In genomic region chr5:79990205-79990597, GRCh38 we compare ENCODE assay signal across 9 cellular contexts. TPM values are rescaled to one million over a fixed set of nuclear protein-coding genes. Genes with fewer than 3 reads are reported as not detected.
DNase-seq lines count a peak whose midpoint lies in the region; ATAC-seq, FAIRE-seq and TF ChIP-seq lines count a peak whose summit lies in the region.
"Had no signal": no experiment of that assay in that cellular context is flagged by ENCODE, and none has a peak within 500 bp of the region (broad histone marks: within the 10 kb centered on the region; RNA-seq: fewer than 3 reads in every experiment).

No MANE protein-coding gene starts in this region.

- POLR2A ChIA-PET in GM12878 (lab: Charles Lee), result interaction anchor here (0.6 kb wide), 1 partner anchor 13 kb away, joined by 3 read pairs; no protein-coding TSS in a partner anchor

- H3K4me1 ChIP-seq in BE2C (no peaks in the 10 kb centered on the region; the same call in 1 of the 2 replicates), GM12878 (ENCODE audit: control insufficient read depth, insufficient read depth, low read length) (peaks cover 4% of the 10 kb centered on the region; the same call in 1 of the 2 replicates), mesodermal cell (ENCODE audit: control insufficient read depth, insufficient read depth, low read length, poor library complexity, severe bottlenecking) (no peaks in the 10 kb centered on the region)

- CTCF ChIA-PET in GM12878 (lab: Yijun Ruan, JAX), result interaction anchor here (0.7 to 1.6 kb wide), 4 partner anchors 9 to 317 kb away, joined by 3 to 5 read pairs (median 3); no protein-coding TSS in a partner anchor

- in situ Hi-C loops in GM12878 (cut with MboI) (no loop called here), KBM-7 (cut with MboI; ENCODE audit: low pct_unique_long_range_greater_than_20kb, low sequenced_read_pairs) (no loop called here)

- no peak for TF ChIP-seq RAD21 in GM12878 (IDR thresholded peaks at IDR 0.05; ENCODE audit: insufficient read depth, low read depth, low read length)

- peak overlapping the region; percentile 88; the same call in 1 of the 2 replicates for H3K9ac ChIP-seq in GM12878 (ENCODE audit: control insufficient read depth, insufficient read depth, low read length)

- H3K9me3 ChIP-seq in BE2C (no peaks in the 10 kb centered on the region), GM12878 (replicated peaks; ENCODE audit: control insufficient read depth, insufficient read depth, low read length) (no peaks in the 10 kb centered on the region), mesodermal cell (ENCODE audit: control insufficient read depth, low read length) (no peaks in the 10 kb centered on the region)

- FAIRE-seq in GM19239 (lab: Jason Lieb, UNC), result peak; percentile 80
- FAIRE-seq in GM12878 (lab: Jason Lieb, UNC), result peak; percentile 90

- peak overlapping the region; percentile 55 for H3K4me2 ChIP-seq in GM12878 (ENCODE audit: control insufficient read depth, insufficient read depth)

- no peak for TF ChIP-seq CTCF in BE2C (IDR thresholded peaks at IDR 0.05; ENCODE audit: low read depth, low read length)
- TF ChIP-seq CTCF in GM12878 (IDR thresholded peaks at IDR 0.05 in 2 of 3, conservative IDR thresholded peaks at IDR 0.05 in 1 of 3; ENCODE audit: control insufficient read depth in 2 of 3, extremely low read depth in 1 of 3, insufficient read depth in 1 of 3, low read depth in 3 of 3, low read length in 3 of 3), result no peak

- SMC1A ChIA-PET in GM12878 (lab: Charles Lee; ENCODE audit: uncharacterized antibody, unreplicated experiment), result interaction anchor here (0.5 to 1.7 kb wide), 3 partner anchors 8 to 633 kb away, joined by 3 to 4 read pairs (median 3); no protein-coding TSS in a partner anchor

- ATAC-seq in HG03342 (IDR thresholded peaks at IDR 0.05; ENCODE audit: unreplicated experiment) (peak; percentile 38), GM12878 (peak; percentile 70)

- RAD21 ChIA-PET in GM12878 (lab: Charles Lee; ENCODE audit: unreplicated experiment), result interaction anchor here (0.8 to 1.7 kb wide), 5 partner anchors 10 to 120 kb away, joined by 3 to 9 read pairs (median 4); no protein-coding TSS in a partner anchor

- no peaks in the 10 kb centered on the region for H4K20me1 ChIP-seq in GM12878 (ENCODE audit: control insufficient read depth, insufficient read depth)

- DNase-seq in BE2C (no peak), GM19239 (ENCODE audit: insufficient read length, low spot score) (no peak), GM12878 (ENCODE audit: low read depth, low spot score) (peak; percentile 40), NCI-H1092 (lab: John Stamatoyannopoulos, UW) (no peak), NCI-H345 (lab: John Stamatoyannopoulos, UW) (no peak), KBM-7 (no peak)

- no peak for TF ChIP-seq POLR2A in GM12878 (IDR thresholded peaks at IDR 0.05; ENCODE audit: low read depth, low read length)

- peaks cover 4% of the 10 kb centered on the region for H3K79me2 ChIP-seq in GM12878 (ENCODE audit: control insufficient read depth, insufficient read depth, low read length)

- 2% methylated on average over 6 of the region's 6 CpGs for WGBS in GM12878 (ENCODE audit: insufficient coverage, insufficient replicate concordance, low lambda C conversion rate, missing lambda C conversion rate)
- WGBS in mesodermal cell (ENCODE audit: insufficient coverage in 2 of 2), 2 experiments, result 58 to 75% methylated on average over 3 to 4 of the region's 6 CpGs

- H3K27me3 ChIP-seq in BE2C (no peaks in the 10 kb centered on the region), GM12878 (replicated peaks in 1 of 2; ENCODE audit: control insufficient read depth in 2 of 2, insufficient read depth in 2 of 2, low read length in 1 of 2) (no peaks in the 10 kb centered on the region)

- H3K36me3 ChIP-seq in BE2C, result peaks cover 17% of the 10 kb centered on the region
- peaks cover 0 to 9% of the 10 kb centered on the region in 2 experiments; a peak in 1 of 4 replicates for H3K36me3 ChIP-seq in GM12878 (ENCODE audit: control insufficient read depth in 2 of 2, insufficient read depth in 2 of 2, low read length in 1 of 2)
- peaks cover 31% of the 10 kb centered on the region for H3K36me3 ChIP-seq in mesodermal cell (ENCODE audit: control insufficient read depth, insufficient read depth, low read length)

- TSS peak; percentile 74 for BruUV-seq in GM12878 (replicated peaks; lab: Mats Ljungman, UMichigan)

- H3K27ac ChIP-seq in GM12878 (ENCODE audit: control insufficient read depth, insufficient read depth), result peak overlapping the region; percentile 86
- peak overlapping the region; percentile 24 for H3K27ac ChIP-seq in mesodermal cell (ENCODE audit: low read depth, low read length, severe bottlenecking)
- H3K27ac ChIP-seq: HL-60 had no signal

- intact Hi-C loops in GM12878 (cut with micrococcal nuclease; ENCODE audit: unreplicated experiment), result loop anchor here (2.0 kb wide), 1 partner anchor 93 kb away; no protein-coding TSS in a partner anchor

- peak overlapping the region; percentile 87 for H2AFZ ChIP-seq in GM12878 (ENCODE audit: control insufficient read depth, low read depth, low read length)

- peak overlapping the region; percentile 93 for H3K4me3 ChIP-seq in BE2C (ENCODE audit: low read depth, low read length)
- peak overlapping the region; percentile 86 for H3K4me3 ChIP-seq in GM12878
- H3K4me3 ChIP-seq in mesodermal cell (ENCODE audit: extremely low read depth, insufficient read depth, low read length, poor library complexity, severe bottlenecking), result peak overlapping the region; percentile 91

- no peak for TF ChIP-seq EP300 in GM12878 (IDR thresholded peaks at IDR 0.05; ENCODE audit: borderline replicate concordance in 1 of 2, control insufficient read depth in 1 of 2, low read depth in 2 of 2, low read length in 2 of 2)

TF ChIP-seq in GM12878, 131 proteins besides CTCF, POLR2A, EP300 and RAD21 (continues in another document):
- TF ChIP-seq RBBP5 (conservative IDR thresholded peaks at IDR 0.05) (no peak), BCL11A (IDR thresholded peaks at IDR 0.05; ENCODE audit: low read depth, low read length) (0 out of 2 replicates have a peak, but pooled peaks have one; percentile 33), CREM (IDR thresholded peaks at IDR 0.05; ENCODE audit: low read depth) (0 out of 2 replicates have a peak, but pooled peaks have one; percentile 35), ZNF217 (IDR thresholded peaks at IDR 0.05) (0 out of 2 replicates have a peak, but pooled peaks have one; percentile 14), POU2F2 (IDR thresholded peaks at IDR 0.05; ENCODE audit: borderline replicate concordance, low read depth, low read length) (no peak), STAT3 (IDR thresholded peaks at IDR 0.05; ENCODE audit: low read depth, low read length) (no peak), JUNB (IDR thresholded peaks at IDR 0.05) (peak; percentile 86), ESRRA (IDR thresholded peaks at IDR 0.05; ENCODE audit: low read length) (no peak)

RNA-seq across cellular contexts. Expression of gene MTX3, which starts 0.9 kb away (rescaled TPM):
- 3.2 TPM for polyA plus RNA-seq in BE2C (2012; ENCODE audit: insufficient read depth, insufficient read length, low read depth)
- total RNA-seq in GM12878 (2013; cell fraction: nucleolus; rRNA removed), result 47.7 and 50.7 TPM in 2 replicates
- total RNA-seq in GM12878 (2014; rRNA removed), result 8.5 and 11.3 TPM in 2 replicates
- 13.4 and 14.2 TPM in 2 replicates for total RNA-seq in GM12878 (2014; rRNA removed; fragmentation: Illumina TruSeq; extraction: Trizol)
- 9.0 and 10.0 TPM in 2 replicates for total RNA-seq in GM12878 (2021)
- polyA plus RNA-seq in GM12878 (2011; ENCODE audit: low read depth), result 4.3 TPM
- 18.9 and 29.2 TPM in 2 replicates for polyA plus RNA-seq in GM12878 (2011; rRNA removed)
- 7.6 and 8.1 TPM in 2 replicates for polyA plus RNA-seq in GM12878 (2011; cell fraction: cytosol; rRNA removed)
- 15.0 and 17.1 TPM in 2 replicates for polyA plus RNA-seq in GM12878 (2011; cell fraction: nucleus; rRNA removed)
- polyA plus RNA-seq in GM12878 (2012), result 5.7 and 6.4 TPM in 2 replicates
- polyA plus RNA-seq in GM12878 (2014; fragmentation: Illumina TruSeq; extraction: Trizol), result 12.8 and 18.2 TPM in 2 replicates
- polyA plus RNA-seq in GM12878 (2014; fragmentation: Nextera tagmentation; extraction: Ambion mirVana), result 1 to 10 TPM; 1.8 to 3.1 TPM
- 8.6 and 10.9 TPM in 2 replicates for polyA plus RNA-seq in GM12878 (2014; rRNA removed)
- polyA plus RNA-seq in GM12878 (2016; fragmentation: Nextera tagmentation; extraction: Ambion mirVana), result 1 to 10 TPM; 5.5 to 6.4 TPM
- polyA minus RNA-seq in GM12878 (2011; rRNA and poly(A)+ RNA removed), result 8.5 and 12.6 TPM in 2 replicates
- 4.0 and 5.1 TPM in 2 replicates for polyA minus RNA-seq in GM12878 (2011; cell fraction: cytosol; rRNA and poly(A)+ RNA removed)
- polyA minus RNA-seq in GM12878 (2011; cell fraction: nucleus; rRNA and poly(A)+ RNA removed), result 5.2 and 6.1 TPM in 2 replicates
- polyA plus RNA-seq in mesodermal cell (2013, experiment 1 of 2), result 13.1 TPM
- polyA plus RNA-seq in mesodermal cell (2013, experiment 2 of 2), result 12.5 TPM

RNA-seq across cellular contexts. Expression of gene THBS4, which starts 44.9 kb away (rescaled TPM):
- polyA plus RNA-seq in BE2C (2012; ENCODE audit: insufficient read depth, insufficient read length, low read depth), result 0.32 TPM
- total RNA-seq in GM12878 (2013; cell fraction: nucleolus; rRNA removed), result 1.2 and 1.5 TPM in 2 replicates
- total RNA-seq in GM12878 (2014; rRNA removed) (0.33 and 0.51 TPM in 2 replicates), GM12878 (2014; rRNA removed; fragmentation: Illumina TruSeq; extraction: Trizol) (0.31 and 0.92 TPM in 2 replicates), GM12878 (2021) (1.0 and 1.1 TPM in 2 replicates)
- polyA plus RNA-seq in GM12878 (2011; ENCODE audit: low read depth), result 1.0 TPM
- polyA plus RNA-seq in GM12878 (2011; rRNA removed) (0.38 and 0.52 TPM in 2 replicates), GM12878 (2014; fragmentation: Illumina TruSeq; extraction: Trizol) (0.08 and 1.1 TPM in 2 replicates), GM12878 (2014; fragmentation: Nextera tagmentation; extraction: Ambion mirVana) (under 1 TPM; 0.40 TPM), GM12878 (2014; rRNA removed) (0.82 and 1.7 TPM in 2 replicates), GM12878 (2016; fragmentation: Nextera tagmentation; extraction: Ambion mirVana) (1 to 10 TPM in 1 of 2 experiments, under 1 TPM in 1; 0.99 to 1.0 TPM)
- polyA plus RNA-seq in GM12878 (2011; cell fraction: cytosol; rRNA removed), result 0.22 and 0.24 TPM in 2 replicates
- polyA plus RNA-seq in GM12878 (2011; cell fraction: nucleus; rRNA removed), result 0.97 and 1.2 TPM in 2 replicates
- polyA plus RNA-seq in GM12878 (2012), result 0.58 and 0.65 TPM in 2 replicates
- polyA minus RNA-seq in GM12878 (2011; rRNA and poly(A)+ RNA removed), result 0.41 and 0.51 TPM in 2 replicates
- not detected in 2 replicates for polyA minus RNA-seq in GM12878 (2011; cell fraction: cytosol; rRNA and poly(A)+ RNA removed)
- polyA minus RNA-seq in GM12878 (2011; cell fraction: nucleus; rRNA and poly(A)+ RNA removed), result 0.12 TPM in 1 of 2 replicates, not detected in the other
- polyA plus RNA-seq in mesodermal cell (2013, experiment 1 of 2), result 16.0 TPM
- 13.4 TPM for polyA plus RNA-seq in mesodermal cell (2013, experiment 2 of 2)
